ENCODE assay signal across 1 cellular context in genomic region chr11:20116825-20117224, GRCh38.
TF ChIP-seq lines count a peak whose summit lies in the region.

No MANE protein-coding gene starts in this region.

TF ChIP-seq in SK-N-SH treated with all-trans-retinoic acid at 6 μM for 48 hours, 23 proteins besides CTCF, POLR2A, EP300 and RAD21 (continued from another document):
- TF ChIP-seq CSRNP3 (CRISPR knock-in tag; IDR thresholded peaks at IDR 0.05) (no peak), TOX (CRISPR knock-in tag; IDR thresholded peaks at IDR 0.05; ENCODE audit: borderline replicate concordance) (no peak), ZNF565 (CRISPR knock-in tag; conservative IDR thresholded peaks at IDR 0.05; ENCODE audit: low read depth) (no peak), ISL1 (CRISPR knock-in tag; IDR thresholded peaks at IDR 0.05) (no peak), ARNTL (CRISPR knock-in tag; IDR thresholded peaks at IDR 0.05; ENCODE audit: borderline replicate concordance, low read depth) (no peak), ZFP3 (CRISPR knock-in tag; IDR thresholded peaks at IDR 0.05) (no peak), BACH2 (CRISPR knock-in tag; IDR thresholded peaks at IDR 0.05; ENCODE audit: borderline replicate concordance) (no peak)
